In the genomic region with DNA sequence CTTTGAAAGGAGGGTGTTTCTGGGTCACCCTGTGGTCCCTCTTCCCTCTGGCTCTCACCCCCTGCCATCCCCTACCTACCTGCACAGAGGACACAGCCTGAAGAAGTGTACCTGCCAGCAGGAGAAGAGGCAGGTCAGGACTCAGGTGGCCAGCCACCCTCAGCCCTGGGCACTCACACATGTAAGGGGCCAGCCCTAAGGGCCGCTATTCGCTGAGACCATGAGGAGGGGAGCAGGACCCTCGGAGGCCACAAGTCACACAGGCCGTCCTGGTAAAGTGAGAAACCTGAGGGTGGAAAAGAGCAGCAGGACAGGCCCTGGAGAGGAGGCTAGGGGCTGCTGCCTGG, we compare ENCODE assay signal across 8 cellular contexts. TPM values are rescaled to one million over a fixed set of nuclear protein-coding genes. Genes with fewer than 3 reads are reported as not detected.
DNase-seq lines count a peak whose midpoint lies in the region; ATAC-seq and TF ChIP-seq lines count a peak whose summit lies in the region.

No MANE protein-coding gene starts in this region.

- peak overlapping the region; percentile 85 for H3K4me3 Mint-ChIP-seq in T-helper 2 cell treated with Interferon-gamma antibody and Interleukin-4, amounts not matched to agents 5 μg/mL and 100 μg/mL, for 36 hours
- H3K4me3 Mint-ChIP-seq in activated CD4-positive, alpha-beta memory T cell treated with anti-CD3 and anti-CD28 coated beads for 36 hours: peak overlapping the region; percentile 91

- H3K4me3 ChIP-seq in iPS-20b (ENCODE audit: low read length) (peak overlapping the region; percentile 78), suprapubic skin (peak overlapping the region; percentile 62)

- H3K27me3 ChIP-seq in iPS-20b (ENCODE audit: insufficient read depth, low read length): peaks cover 24% of the 10 kb centered on the region
- no peaks in the 10 kb centered on the region for H3K27me3 ChIP-seq in suprapubic skin

- H3K9ac ChIP-seq in iPS-20b (ENCODE audit: low read depth, low read length): peak overlapping the region; percentile 89

- no peaks in the 10 kb centered on the region for H3K27me3 Mint-ChIP-seq in T-helper 2 cell treated with Interferon-gamma antibody and Interleukin-4, amounts not matched to agents 5 μg/mL and 100 μg/mL, for 36 hours (ENCODE audit: low read depth)
- no peaks in the 10 kb centered on the region for H3K27me3 Mint-ChIP-seq in activated CD4-positive, alpha-beta memory T cell treated with anti-CD3 and anti-CD28 coated beads for 36 hours

- H3K4me1 ChIP-seq in iPS-20b (ENCODE audit: insufficient read depth, low read length): peaks cover 5% of the 10 kb centered on the region; the same call in 1 of the 2 replicates
- H3K4me1 ChIP-seq in suprapubic skin: peaks cover 32% of the 10 kb centered on the region

- no peak overlapping the region for H3K27ac ChIP-seq in iPS-20b (ENCODE audit: low read length)
- peak overlapping the region; percentile 89 for H3K27ac ChIP-seq in suprapubic skin

- ATAC-seq in GM18867 (IDR thresholded peaks at IDR 0.05; ENCODE audit: unreplicated experiment) (no peak), HG02840 (IDR thresholded peaks at IDR 0.05; ENCODE audit: low FRiP score, unreplicated experiment) (no peak)

- WGBS in suprapubic skin: 15% methylated on average over 4 of the region's 4 CpGs

- no peak for TF ChIP-seq EP300 in suprapubic skin (IDR thresholded peaks at IDR 0.05)

- POLR2A ChIA-PET in activated CD4-positive, alpha-beta memory T cell treated with anti-CD3 and anti-CD28 coated beads for 36 hours (lab: Charles Lee): interaction anchor here (1.3 to 2.9 kb wide), 3 partner anchors 13 to 32 kb away, joined by 3 to 47 read pairs (median 25); partner anchors contain the start of genes SH3BP5L and ZNF672

- H3K36me3 ChIP-seq in iPS-20b (ENCODE audit: insufficient read depth, low read depth, low read length) (peaks cover 33% of the 10 kb centered on the region), suprapubic skin (peaks cover 20% of the 10 kb centered on the region)

- no peak for DNase-seq in T-helper 2 cell treated with Interferon-gamma antibody and Interleukin-4, amounts not matched to agents 5 μg/mL and 100 μg/mL, for 36 hours (ENCODE audit: low spot score)
- no peak for DNase-seq in T-helper 2 cell
- no peak for DNase-seq in activated CD4-positive, alpha-beta memory T cell treated with anti-CD3 and anti-CD28 coated beads for 36 hours
- no peak for DNase-seq in suprapubic skin (ENCODE audit: low spot score in 2 of 2)
- DNase-seq in NCI-H446 (lab: John Stamatoyannopoulos, UW): no peak

- no peak for TF ChIP-seq CTCF in suprapubic skin (IDR thresholded peaks at IDR 0.05)

- H3K9me3 Mint-ChIP-seq in T-helper 2 cell treated with Interferon-gamma antibody and Interleukin-4, amounts not matched to agents 5 μg/mL and 100 μg/mL, for 36 hours: no peaks in the 10 kb centered on the region
- no peaks in the 10 kb centered on the region for H3K9me3 Mint-ChIP-seq in activated CD4-positive, alpha-beta memory T cell treated with anti-CD3 and anti-CD28 coated beads for 36 hours

- peak overlapping the region; percentile 89 for H3K27ac Mint-ChIP-seq in T-helper 2 cell treated with Interferon-gamma antibody and Interleukin-4, amounts not matched to agents 5 μg/mL and 100 μg/mL, for 36 hours
- H3K27ac Mint-ChIP-seq in activated CD4-positive, alpha-beta memory T cell treated with anti-CD3 and anti-CD28 coated beads for 36 hours: peak overlapping the region; percentile 92

- H3K4me1 Mint-ChIP-seq in T-helper 2 cell treated with Interferon-gamma antibody and Interleukin-4, amounts not matched to agents 5 μg/mL and 100 μg/mL, for 36 hours (ENCODE audit: low read depth): peaks cover 29% of the 10 kb centered on the region
- peaks cover 42% of the 10 kb centered on the region for H3K4me1 Mint-ChIP-seq in activated CD4-positive, alpha-beta memory T cell treated with anti-CD3 and anti-CD28 coated beads for 36 hours (ENCODE audit: low read depth)

- TF ChIP-seq POLR2A in suprapubic skin (IDR thresholded peaks at IDR 0.05): no peak

- intact Hi-C loops in activated CD4-positive, alpha-beta memory T cell treated with anti-CD3 and anti-CD28 coated beads for 36 hours (cut with micrococcal nuclease): loop anchor here (1.0 kb wide), 2 partner anchors 19 to 49 kb away; partner anchors contain the start of genes PGBD2 and ZNF672

- CTCF ChIA-PET in activated CD4-positive, alpha-beta memory T cell treated with anti-CD3 and anti-CD28 coated beads for 36 hours (lab: Charles Lee): interaction anchor here (0.7 to 3.2 kb wide), 8 partner anchors 16 to 68 kb away, joined by 3 to 29 read pairs (median 12); partner anchors contain the start of genes PGBD2, SH3BP5L and ZNF672

- peaks cover 16% of the 10 kb centered on the region for H3K36me3 Mint-ChIP-seq in T-helper 2 cell treated with Interferon-gamma antibody and Interleukin-4, amounts not matched to agents 5 μg/mL and 100 μg/mL, for 36 hours (ENCODE audit: low read depth)
- peaks cover 22% of the 10 kb centered on the region for H3K36me3 Mint-ChIP-seq in activated CD4-positive, alpha-beta memory T cell treated with anti-CD3 and anti-CD28 coated beads for 36 hours

- no peaks in the 10 kb centered on the region for H3K9me3 ChIP-seq in iPS-20b (ENCODE audit: insufficient read depth, low read depth, low read length)
- no peaks in the 10 kb centered on the region for H3K9me3 ChIP-seq in suprapubic skin

RNA-seq across cellular contexts. Expression of gene ZNF692, which starts 1.2 kb away (rescaled TPM):
- total RNA-seq in activated CD4-positive, alpha-beta memory T cell treated with anti-CD3 and anti-CD28 coated beads for 36 hours: 10 to 100 TPM; 60.4 to 65.9 TPM
- total RNA-seq in suprapubic skin: 100 to 1,000 TPM in 1 of 4 donors, 10 to 100 TPM in 3; 30.2 to 138 (median 52.6) TPM

RNA-seq across cellular contexts. Expression of gene ZNF672, which starts 19.7 kb away (rescaled TPM):
- 10 to 100 TPM; 50.3 to 51.4 TPM for total RNA-seq in activated CD4-positive, alpha-beta memory T cell treated with anti-CD3 and anti-CD28 coated beads for 36 hours
- total RNA-seq in suprapubic skin: 10 to 100 TPM; 34.4 to 39.7 (median 38.8) TPM

RNA-seq across cellular contexts. Expression of gene SH3BP5L, which starts 32.0 kb away (rescaled TPM):
- 10 to 100 TPM; 19.7 to 19.9 TPM for total RNA-seq in activated CD4-positive, alpha-beta memory T cell treated with anti-CD3 and anti-CD28 coated beads for 36 hours
- 10 to 100 TPM; 23.5 to 41.2 (median 29.4) TPM for total RNA-seq in suprapubic skin

RNA-seq across cellular contexts. Expression of gene PGBD2, which starts 48.3 kb away (rescaled TPM):
- 1 to 10 TPM; 4.2 to 4.3 TPM for total RNA-seq in activated CD4-positive, alpha-beta memory T cell treated with anti-CD3 and anti-CD28 coated beads for 36 hours
- total RNA-seq in suprapubic skin: 10 to 100 TPM; 11.0 to 14.2 (median 11.5) TPM
